In the genomic region with DNA sequence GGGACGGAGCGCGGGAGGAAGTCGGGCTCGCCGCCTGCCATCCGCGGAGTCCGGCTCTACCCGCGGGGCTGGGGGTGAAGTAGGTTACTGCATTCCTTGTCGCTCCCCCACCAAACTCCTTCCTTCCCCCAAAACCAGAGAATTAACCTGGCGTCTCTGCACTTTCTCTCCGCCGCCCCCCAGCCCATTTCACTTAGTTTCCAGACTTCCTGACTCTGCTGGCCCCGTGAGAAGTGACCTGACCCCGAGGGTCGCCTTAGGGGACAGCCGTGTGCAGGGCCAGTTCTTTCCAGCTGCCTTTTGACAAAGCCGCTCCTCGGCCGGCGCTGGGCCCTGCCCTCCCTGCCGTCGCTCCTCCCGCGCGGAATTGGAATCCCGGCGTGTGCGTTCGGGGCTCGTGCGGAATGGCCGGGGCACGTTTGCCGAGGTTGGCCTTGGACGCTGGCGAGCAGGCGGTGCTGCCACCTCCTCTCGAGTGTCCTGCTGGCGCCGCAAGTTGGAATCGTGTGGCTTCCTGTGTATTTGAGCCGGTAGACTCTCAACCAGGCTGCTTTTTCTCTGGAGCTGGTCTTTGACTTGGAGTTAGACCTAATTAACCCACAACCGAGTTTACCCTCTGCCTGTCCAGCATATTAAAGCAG, we compare ENCODE assay signal across 8 cellular contexts. TPM values are rescaled to one million over a fixed set of nuclear protein-coding genes. Genes with fewer than 3 reads are reported as not detected.
A peak's percentile ranks its signal among the peaks of the same experiment; 100 is the strongest.
DNase-seq lines count a peak whose midpoint lies in the region; ATAC-seq and TF ChIP-seq lines count a peak whose summit lies in the region.

No MANE protein-coding gene starts in this region.

- WGBS in esophagus muscularis mucosa, result 1% methylated on average over 36 of the region's 46 CpGs
- 0 to 1% methylated on average over 14 to 41 of the region's 46 CpGs for WGBS in upper lobe of left lung, 2 donors

- no peaks in the 10 kb centered on the region for H3K36me3 Mint-ChIP-seq in activated CD4-positive, alpha-beta memory T cell treated with anti-CD3 and anti-CD28 coated beads for 36 hours

- H3K27me3 ChIP-seq in esophagus muscularis mucosa, result no peaks in the 10 kb centered on the region
- H3K27me3 ChIP-seq in muscle layer of colon (ENCODE audit: control insufficient read depth in 1 of 2, insufficient read depth in 2 of 2, low read length in 2 of 2), result no peaks in the 10 kb centered on the region
- no peaks in the 10 kb centered on the region for H3K27me3 ChIP-seq in upper lobe of left lung

- peaks cover 15 to 28% (median 21%) of the 10 kb centered on the region in 4 donors for H3K4me1 ChIP-seq in esophagus muscularis mucosa
- no peaks in the 10 kb centered on the region for H3K4me1 ChIP-seq in muscle layer of colon (ENCODE audit: insufficient read depth, low read length)
- H3K4me1 ChIP-seq in upper lobe of left lung, result peaks cover 15 to 34% (median 24%) of the 10 kb centered on the region in 4 donors

- no peaks in the 10 kb centered on the region for H3K36me3 ChIP-seq in esophagus muscularis mucosa
- H3K36me3 ChIP-seq in muscle layer of colon (ENCODE audit: insufficient read depth, low read length), result no peaks in the 10 kb centered on the region
- H3K36me3 ChIP-seq in upper lobe of left lung, result peaks cover 0 to 3% (median 0%) of the 10 kb centered on the region in 4 donors

- H3K27ac Mint-ChIP-seq in activated CD4-positive, alpha-beta memory T cell treated with anti-CD3 and anti-CD28 coated beads for 36 hours, result no peak overlapping the region

- intact Hi-C loops in activated CD4-positive, alpha-beta memory T cell treated with anti-CD3 and anti-CD28 coated beads for 36 hours (cut with micrococcal nuclease), result loop anchor here (1.0 to 10.0 kb wide), 4 partner anchors 119 to 1412 kb away; partner anchors contain the start of genes ASF1A, GOPC, NT5DC1 and NUS1
- intact Hi-C loops in esophagus muscularis mucosa (cut with DNase I), result no loop called here

- CTCF ChIA-PET in activated CD4-positive, alpha-beta memory T cell treated with anti-CD3 and anti-CD28 coated beads for 36 hours (lab: Charles Lee), result interaction anchor here (0.7 to 4.9 kb wide), 7 partner anchors 33 to 122 kb away, joined by 3 to 34 read pairs (median 3); no protein-coding TSS in a partner anchor

- ATAC-seq in GM21619 (IDR thresholded peaks at IDR 0.05; ENCODE audit: unreplicated experiment) (peak; percentile 12), upper lobe of left lung (ENCODE audit: low FRiP score in 2 of 2) (peak; percentile 79 to 87), GM18520 (IDR thresholded peaks at IDR 0.05; ENCODE audit: unreplicated experiment) (no peak)

- peak overlapping the region; percentile 50 for H3K9ac ChIP-seq in muscle layer of colon (ENCODE audit: low read length)

- POLR2A ChIA-PET in activated CD4-positive, alpha-beta memory T cell treated with anti-CD3 and anti-CD28 coated beads for 36 hours (lab: Charles Lee), result interaction anchor here (1.4 to 2.3 kb wide), 3 partner anchors 65 to 119 kb away, joined by 4 to 17 read pairs (median 8); partner anchors contain the start of gene GOPC

- TF ChIP-seq CTCF in esophagus muscularis mucosa (IDR thresholded peaks at IDR 0.05) (no peak), upper lobe of left lung (IDR thresholded peaks at IDR 0.05) (no peak)

- TF ChIP-seq EP300 in esophagus muscularis mucosa (IDR thresholded peaks at IDR 0.05) (no peak), upper lobe of left lung (IDR thresholded peaks at IDR 0.05) (no peak)

- DNase-seq in ELF-1 (ENCODE audit: low read depth, low spot score) (peak; percentile 90), NCI-H1105 (lab: John Stamatoyannopoulos, UW) (peak; percentile 40), esophagus muscularis mucosa (ENCODE audit: extremely low spot score) (no peak), upper lobe of left lung (peak; percentile 57 to 92)
- peak; percentile 29 for DNase-seq in activated CD4-positive, alpha-beta memory T cell treated with anti-CD3 and anti-CD28 coated beads for 36 hours

- H3K4me3 ChIP-seq in esophagus muscularis mucosa, result peak overlapping the region; percentile 70 to 84 (median 82)
- H3K4me3 ChIP-seq in muscle layer of colon (ENCODE audit: low read depth in 1 of 2, low read length in 2 of 2), result peak overlapping the region; percentile 68 to 83
- H3K4me3 ChIP-seq in upper lobe of left lung, result peak overlapping the region; percentile 69 to 80 (median 78)

- H3K27me3 Mint-ChIP-seq in activated CD4-positive, alpha-beta memory T cell treated with anti-CD3 and anti-CD28 coated beads for 36 hours, result peaks cover 22% of the 10 kb centered on the region

- H3K9me3 ChIP-seq in esophagus muscularis mucosa (no peaks in the 10 kb centered on the region), muscle layer of colon (ENCODE audit: low read length) (no peaks in the 10 kb centered on the region), upper lobe of left lung (no peaks in the 10 kb centered on the region)

- H3K9me3 Mint-ChIP-seq in activated CD4-positive, alpha-beta memory T cell treated with anti-CD3 and anti-CD28 coated beads for 36 hours, result no peaks in the 10 kb centered on the region

- TF ChIP-seq POLR2A in esophagus muscularis mucosa (IDR thresholded peaks at IDR 0.05; ENCODE audit: low read depth) (no peak), upper lobe of left lung (IDR thresholded peaks at IDR 0.05) (peak in 2 of 4 donors; percentile 9 to 32)

- H3K4me3 Mint-ChIP-seq in activated CD4-positive, alpha-beta memory T cell treated with anti-CD3 and anti-CD28 coated beads for 36 hours, result peak overlapping the region; percentile 82

- peak overlapping the region; percentile 82 to 88 (median 86) for H3K27ac ChIP-seq in esophagus muscularis mucosa (replicated peaks in 1 of 4)
- H3K27ac ChIP-seq in muscle layer of colon (ENCODE audit: low read depth, low read length), result peak overlapping the region; percentile 35
- H3K27ac ChIP-seq in upper lobe of left lung, result peak overlapping the region; percentile 82 to 94 (median 91)

- H3K4me1 Mint-ChIP-seq in activated CD4-positive, alpha-beta memory T cell treated with anti-CD3 and anti-CD28 coated beads for 36 hours (ENCODE audit: low read depth), result peaks cover 12% of the 10 kb centered on the region

RNA-seq across cellular contexts. Expression of gene DCBLD1, which starts 0.7 kb away (rescaled TPM):
- total RNA-seq in activated CD4-positive, alpha-beta memory T cell treated with anti-CD3 and anti-CD28 coated beads for 36 hours, result 1 to 10 TPM; 4.4 to 4.5 TPM
- total RNA-seq in esophagus muscularis mucosa (10 to 100 TPM in 2 of 4 donors, 1 to 10 TPM in 2; 3.8 to 11.6 (median 7.9) TPM), upper lobe of left lung (10 to 100 TPM; 12.5 to 48.1 (median 19.6) TPM)

RNA-seq across cellular contexts. Expression of gene ROS1, which starts 57.4 kb away (rescaled TPM):
- total RNA-seq in activated CD4-positive, alpha-beta memory T cell treated with anti-CD3 and anti-CD28 coated beads for 36 hours, result not detected
- total RNA-seq in esophagus muscularis mucosa (under 1 TPM in 2 of 4 donors, not detected in 2; under 0.01 to 0.06 TPM), upper lobe of left lung (100 to 1,000 TPM in 3 of 6 donors, 10 to 100 TPM in 3; 39.1 to 190 (median 114) TPM)

Comparison
In these comparisons a context has a peak if more than half of its experiments do, and no peak if none do; other contexts are left out.
1. H3K27ac ChIP-seq: peak in every context shown above with its lines; median percentile 91 in upper lobe of left lung; 86 in esophagus muscularis mucosa; 35 in muscle layer of colon.
2. RNA of gene ROS1, which starts 57.4 kb away (total RNA-seq): 39.1 to 190 TPM in upper lobe of left lung; under 0.01 to 0.06 TPM in esophagus muscularis mucosa and not detected in activated CD4-positive, alpha-beta memory T cell treated with anti-CD3 and anti-CD28 coated beads for 36 hours; every median in the first group is over 10 times any median in the second.
3. Peak in every context shown above with its lines, with median percentiles within 50 percentile points of each other: H3K4me3 ChIP-seq.